Comparison of ENCODE assay signal across 8 cellular contexts in genomic region chr12:122980192-122981035, GRCh38. TPM values are rescaled to one million over a fixed set of nuclear protein-coding genes. Genes with fewer than 3 reads are reported as not detected.
DNase-seq lines count a peak whose midpoint lies in the region; ATAC-seq and TF ChIP-seq lines count a peak whose summit lies in the region.

ARL6IP4 (plus strand) TSS chr12:122980681; CDS start chr12:122981140, 459 bp downstream.

- no peaks in the 10 kb centered on the region for H3K9me2 ChIP-seq in neural cell (ENCODE audit: insufficient read depth, low read length)

- H3K36me3 ChIP-seq in BLaER1 treated with 17β-estradiol and CSF1 and Interleukin-3, amounts not matched to agents 10 nM and 100 nM, result peaks cover 12 to 66% (median 46%) of the 10 kb centered on the region in 11 experiments; a peak in 20 of 22 replicates
- no peaks in the 10 kb centered on the region for H3K36me3 ChIP-seq in neural cell (ENCODE audit: insufficient read depth, low read length)

- TF ChIP-seq RAD21 in neural cell (conservative IDR thresholded peaks at IDR 0.05), result peak; percentile 39

- peak within 1 kb of the TSS; percentile 82 to 100 (median 92) for H3K27ac ChIP-seq in BLaER1 treated with 17β-estradiol and CSF1 and Interleukin-3, amounts not matched to agents 10 nM and 100 nM
- H3K27ac ChIP-seq in neural cell (ENCODE audit: low read length), result peak within 1 kb of the TSS; percentile 44

- no peaks in the 10 kb centered on the region for H3K27me3 ChIP-seq in BLaER1 treated with 17β-estradiol and CSF1 and Interleukin-3, amounts not matched to agents 10 nM and 100 nM
- no peaks in the 10 kb centered on the region for H3K27me3 ChIP-seq in neural cell (ENCODE audit: insufficient read depth, low read depth, low read length)

- H3K9me3 ChIP-seq in BLaER1 treated with 17β-estradiol and CSF1 and Interleukin-3, amounts not matched to agents 10 nM and 100 nM (replicated peaks in 1 of 11), result no peaks in the 10 kb centered on the region
- no peaks in the 10 kb centered on the region for H3K9me3 ChIP-seq in neural cell (ENCODE audit: low read length)

- H3K4me1 ChIP-seq in BLaER1 treated with 17β-estradiol and CSF1 and Interleukin-3, amounts not matched to agents 10 nM and 100 nM, result peaks cover 71 to 87% (median 84%) of the 10 kb centered on the region in 10 experiments

- peak within 1 kb of the TSS; percentile 89 to 99 (median 96) for H3K4me2 ChIP-seq in BLaER1 treated with 17β-estradiol and CSF1 and Interleukin-3, amounts not matched to agents 10 nM and 100 nM
- H3K4me2 ChIP-seq in neural cell (ENCODE audit: low read length), result peak within 1 kb of the TSS; percentile 59

- peaks cover 7% of the 10 kb centered on the region for H3K79me2 ChIP-seq in neural cell (replicated peaks; ENCODE audit: insufficient read depth, low read length)

- peak; percentile 54 for DNase-seq in RKO (ENCODE audit: low spot score)
- peak; percentile 86 for DNase-seq in activated effector memory CD4-positive, alpha-beta T cell treated with anti-CD3 and anti-CD28 coated beads, Interleukin-2, amount 50 U/mL, for 16 hours
- peak; percentile 70 for DNase-seq in fibroblast of villous mesenchyme (ENCODE audit: low read depth)

- no peaks in the 10 kb centered on the region for H3F3A ChIP-seq in neural cell (ENCODE audit: insufficient read depth, low read length, poor library complexity, severe bottlenecking)

- H3K4me3 ChIP-seq in BLaER1 treated with 17β-estradiol and CSF1 and Interleukin-3, amounts not matched to agents 10 nM and 100 nM, result peak within 1 kb of the TSS; percentile 82 to 97 (median 96)
- H3K4me3 ChIP-seq in fibroblast of villous mesenchyme (ENCODE audit: low read depth, low read length) (peak within 1 kb of the TSS; percentile 85), neural cell (ENCODE audit: low read length) (peak within 1 kb of the TSS; percentile 94)

- peaks cover 24 to 57% (median 40%) of the 10 kb centered on the region in 11 experiments; a peak in 20 of 22 replicates for H4K20me1 ChIP-seq in BLaER1 treated with 17β-estradiol and CSF1 and Interleukin-3, amounts not matched to agents 10 nM and 100 nM
- H4K20me1 ChIP-seq in neural cell (ENCODE audit: insufficient read depth), result no peaks in the 10 kb centered on the region

- TF ChIP-seq EP300 in neural cell (conservative IDR thresholded peaks at IDR 0.05; ENCODE audit: poor library complexity, severe bottlenecking), result peak; percentile 43

- ATAC-seq in GM19043 (IDR thresholded peaks at IDR 0.05; ENCODE audit: low read depth, unreplicated experiment) (peak; percentile 54), HG03565 (IDR thresholded peaks at IDR 0.05; ENCODE audit: unreplicated experiment) (peak; percentile 51)

- TF ChIP-seq CTCF in fibroblast of villous mesenchyme (IDR thresholded peaks at IDR 0.05; ENCODE audit: insufficient read depth, low read depth, low read length), result no peak
- TF ChIP-seq CTCF in neural cell (IDR thresholded peaks at IDR 0.05; ENCODE audit: poor library complexity, severe bottlenecking), result peak; percentile 28
- no peak for TF ChIP-seq CTCF in subcutaneous adipose tissue (IDR thresholded peaks at IDR 0.05; ENCODE audit: low read depth)

- H2AFZ ChIP-seq in neural cell (ENCODE audit: low read depth, low read length), result peak within 1 kb of the TSS; percentile 51

- peak within 1 kb of the TSS; percentile 87 to 100 (median 94) for H3K9ac ChIP-seq in BLaER1 treated with 17β-estradiol and CSF1 and Interleukin-3, amounts not matched to agents 10 nM and 100 nM
- peak within 1 kb of the TSS; percentile 76 for H3K9ac ChIP-seq in neural cell (ENCODE audit: low read length)

TF ChIP-seq in neural cell, 6 proteins besides CTCF, POLR2A, EP300 and RAD21:
- TF ChIP-seq TAF1 (IDR thresholded peaks at IDR 0.05; ENCODE audit: low read depth) (no peak), EZH2 (IDR thresholded peaks at IDR 0.05; ENCODE audit: borderline replicate concordance, insufficient read depth, low read length, poor library complexity, severe bottlenecking) (no peak), POLR2AphosphoS5 (IDR thresholded peaks at IDR 0.05) (peak; percentile 25), SMC3 (conservative IDR thresholded peaks at IDR 0.05; ENCODE audit: poor library complexity) (peak; percentile 39), MXI1 (conservative IDR thresholded peaks at IDR 0.05; ENCODE audit: poor library complexity, severe bottlenecking) (peak; percentile 82)
- TF ChIP-seq, protein P1, sequence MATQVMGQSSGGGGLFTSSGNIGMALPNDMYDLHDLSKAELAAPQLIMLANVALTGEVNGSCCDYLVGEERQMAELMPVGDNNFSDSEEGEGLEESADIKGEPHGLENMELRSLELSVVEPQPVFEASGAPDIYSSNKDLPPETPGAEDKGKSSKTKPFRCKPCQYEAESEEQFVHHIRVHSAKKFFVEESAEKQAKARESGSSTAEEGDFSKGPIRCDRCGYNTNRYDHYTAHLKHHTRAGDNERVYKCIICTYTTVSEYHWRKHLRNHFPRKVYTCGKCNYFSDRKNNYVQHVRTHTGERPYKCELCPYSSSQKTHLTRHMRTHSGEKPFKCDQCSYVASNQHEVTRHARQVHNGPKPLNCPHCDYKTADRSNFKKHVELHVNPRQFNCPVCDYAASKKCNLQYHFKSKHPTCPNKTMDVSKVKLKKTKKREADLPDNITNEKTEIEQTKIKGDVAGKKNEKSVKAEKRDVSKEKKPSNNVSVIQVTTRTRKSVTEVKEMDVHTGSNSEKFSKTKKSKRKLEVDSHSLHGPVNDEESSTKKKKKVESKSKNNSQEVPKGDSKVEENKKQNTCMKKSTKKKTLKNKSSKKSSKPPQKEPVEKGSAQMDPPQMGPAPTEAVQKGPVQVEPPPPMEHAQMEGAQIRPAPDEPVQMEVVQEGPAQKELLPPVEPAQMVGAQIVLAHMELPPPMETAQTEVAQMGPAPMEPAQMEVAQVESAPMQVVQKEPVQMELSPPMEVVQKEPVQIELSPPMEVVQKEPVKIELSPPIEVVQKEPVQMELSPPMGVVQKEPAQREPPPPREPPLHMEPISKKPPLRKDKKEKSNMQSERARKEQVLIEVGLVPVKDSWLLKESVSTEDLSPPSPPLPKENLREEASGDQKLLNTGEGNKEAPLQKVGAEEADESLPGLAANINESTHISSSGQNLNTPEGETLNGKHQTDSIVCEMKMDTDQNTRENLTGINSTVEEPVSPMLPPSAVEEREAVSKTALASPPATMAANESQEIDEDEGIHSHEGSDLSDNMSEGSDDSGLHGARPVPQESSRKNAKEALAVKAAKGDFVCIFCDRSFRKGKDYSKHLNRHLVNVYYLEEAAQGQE (IDR thresholded peaks at IDR 0.05; ENCODE audit: borderline replicate concordance), result peak; percentile 17
TF ChIP-seq in neural cell: peak in this region for 4.

RNA-seq across cellular contexts. Expression of gene ARL6IP4, which starts in this region (rescaled TPM):
- total RNA-seq in fibroblast of villous mesenchyme (117 and 161 TPM in 2 replicates), subcutaneous adipose tissue (100 to 1,000 TPM in 3 of 4 donors, 10 to 100 TPM in 1; 73.9 to 274 (median 170) TPM)
- 173 and 190 TPM in 2 replicates for polyA plus RNA-seq in neural cell
- 49.1 and 54.0 TPM in 2 replicates for polyA minus RNA-seq in neural cell

Comparison
In these comparisons a context has a peak if more than half of its experiments do, and no peak if none do; other contexts are left out.
1. Peak in every context shown above with its lines: DNase-seq, ATAC-seq, H3K4me3 ChIP-seq and H3K27ac ChIP-seq.